ENCODE assay signal across 24 cellular contexts in the genomic region with DNA sequence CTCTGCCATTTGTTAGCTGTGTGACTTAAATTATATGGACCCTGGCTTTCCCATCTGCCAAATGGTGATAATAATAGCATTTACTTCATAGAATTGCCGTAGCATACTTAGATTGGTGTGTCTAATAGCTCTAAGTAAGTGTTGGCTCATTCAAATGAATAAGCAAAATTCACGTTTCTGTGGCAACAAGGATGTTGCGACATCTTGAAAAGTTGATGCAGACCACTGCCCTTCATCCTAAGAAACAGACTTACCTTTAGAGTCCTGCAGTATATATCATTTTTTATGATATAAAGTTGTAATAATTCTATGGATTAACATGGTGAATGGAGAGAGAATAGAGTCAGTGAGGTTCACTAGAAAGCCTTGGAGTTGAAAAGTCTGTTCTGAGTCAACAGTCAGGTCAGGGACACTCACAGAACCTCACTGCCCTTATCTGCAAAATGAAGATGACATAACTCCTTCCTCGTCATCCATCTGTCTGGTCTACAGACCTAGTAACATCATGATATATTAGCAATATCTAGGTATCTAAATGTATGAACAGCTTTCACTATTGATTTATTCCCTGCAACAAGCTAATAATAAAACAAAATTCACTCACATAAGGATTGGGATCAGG.
DNase-seq lines count a peak whose midpoint lies in the region; ATAC-seq, FAIRE-seq and TF ChIP-seq lines count a peak whose summit lies in the region.
"Had no signal": no experiment of that assay in that cellular context is flagged by ENCODE, and none has a peak within 500 bp of the region (broad histone marks: within the 10 kb centered on the region; RNA-seq: fewer than 3 reads in every experiment).

No MANE protein-coding gene starts in this region.

- H3K79me2 ChIP-seq in HepG2 (ENCODE audit: insufficient read depth, low read length): no peaks in the 10 kb centered on the region

- H3K36me3 ChIP-seq in HepG2 (replicated peaks in 1 of 2; ENCODE audit: control insufficient read depth in 1 of 2, insufficient read depth in 2 of 2, low read length in 2 of 2): no peaks in the 10 kb centered on the region
- no peaks in the 10 kb centered on the region for H3K36me3 ChIP-seq in right lobe of liver
- no peaks in the 10 kb centered on the region for H3K36me3 ChIP-seq in bronchial epithelial cell (ENCODE audit: control insufficient read depth, insufficient read depth, low read length)
- no peaks in the 10 kb centered on the region for H3K36me3 ChIP-seq in tibial nerve

- H3K9me3 ChIP-seq in HepG2 (ENCODE audit: low read length) (no peaks in the 10 kb centered on the region), right lobe of liver (no peaks in the 10 kb centered on the region), tibial nerve (no peaks in the 10 kb centered on the region)

- no peaks in the 10 kb centered on the region for H3K4me1 ChIP-seq in HepG2 (ENCODE audit: insufficient read depth, low read length)
- peaks cover 0 to 1% (median 0%) of the 10 kb centered on the region in 4 donors for H3K4me1 ChIP-seq in right lobe of liver
- H3K4me1 ChIP-seq in foreskin keratinocyte: peaks cover 36% of the 10 kb centered on the region
- peaks cover 0 to 3% (median 0%) of the 10 kb centered on the region in 4 donors for H3K4me1 ChIP-seq in tibial nerve

- intact Hi-C loops in HepG2 (cut with micrococcal nuclease; ENCODE audit: unreplicated experiment) (no loop called here), right lobe of liver (cut with DNase I) (no loop called here)

- CTCF ChIA-PET in HepG2 (lab: Yijun Ruan, JAX; ENCODE audit: low intra/inter-chr PET ratio, low total read pairs): no interaction called here

- ATAC-seq in HepG2: no peak
- no peak for ATAC-seq in right lobe of liver
- ATAC-seq in foreskin keratinocyte: peak; percentile 26
- ATAC-seq in GM19397 (IDR thresholded peaks at IDR 0.05; ENCODE audit: unreplicated experiment): no peak
- ATAC-seq: CD8-positive, alpha-beta T cell; HCT116; PC-3 had no signal

- H3K4me3 ChIP-seq in HepG2 (replicated peaks in 1 of 3; ENCODE audit: insufficient read depth in 1 of 3, low read depth in 2 of 3, low read length in 3 of 3) (no peak overlapping the region), right lobe of liver (no peak overlapping the region), bronchial epithelial cell (ENCODE audit: low read depth, low read length) (no peak overlapping the region), tibial nerve (no peak overlapping the region)

- FAIRE-seq in HepG2 (lab: Jason Lieb, UNC) (no peak), bronchial epithelial cell (lab: Jason Lieb, UNC) (no peak)
- FAIRE-seq: GM12892, HTR-8/SVneo had no signal

- no peak overlapping the region for H3K9ac ChIP-seq in HepG2 (ENCODE audit: insufficient read depth, low read depth, low read length)

- H3K27me3 ChIP-seq in HepG2 (ENCODE audit: control insufficient read depth in 1 of 2, insufficient read depth in 2 of 2, low read length in 2 of 2) (no peaks in the 10 kb centered on the region), right lobe of liver (no peaks in the 10 kb centered on the region), bronchial epithelial cell (ENCODE audit: control insufficient read depth, insufficient read depth, low read length) (no peaks in the 10 kb centered on the region), foreskin keratinocyte (no peaks in the 10 kb centered on the region), tibial nerve (no peaks in the 10 kb centered on the region)

- POLR2A ChIA-PET in HepG2 (lab: Yijun Ruan, JAX): no interaction called here

- no peak for DNase-seq in HepG2 (ENCODE audit: low spot score)
- DNase-seq in right lobe of liver: no peak
- DNase-seq in bronchial epithelial cell (ENCODE audit: low read depth): peak; percentile 58
- DNase-seq in foreskin keratinocyte: no peak
- no peak for DNase-seq in islet precursor cell
- no peak for DNase-seq in tibial nerve (ENCODE audit: low spot score in 2 of 2)
- DNase-seq: AML-193; C1 segment of cervical spinal cord; CD8-positive, alpha-beta T cell; DND-41; GOT3; Karpas-422; NCI-H1417; NCI-H1694 treated with DMSO at 0.1 percent for 48 hours; NCI-H2081 treated with DMSO at 0.1 percent for 48 hours; NCI-H2171 treated with DMSO at 0.1 percent for 48 hours; NCI-H446; NCI-H526 treated with DMSO at 0.1 percent for 48 hours; PC-3; Right ventricle myocardium superior had no signal

- TF ChIP-seq POLR2A in HepG2 (IDR thresholded peaks at IDR 0.05; ENCODE audit: insufficient read depth in 1 of 2, low read depth in 2 of 2, low read length in 2 of 2) (no peak), right lobe of liver (IDR thresholded peaks at IDR 0.05) (no peak), tibial nerve (IDR thresholded peaks at IDR 0.05) (no peak)

- H3K27ac ChIP-seq in HepG2 (ENCODE audit: extremely low read length, insufficient read depth, low read length) (no peak overlapping the region), right lobe of liver (no peak overlapping the region), foreskin keratinocyte (no peak overlapping the region), tibial nerve (no peak overlapping the region)

- TF ChIP-seq RAD21 in HepG2 (CRISPR knock-in tag; IDR thresholded peaks at IDR 0.05): no peak

- no TSS peak for BruUV-seq in HepG2 (replicated peaks; lab: Mats Ljungman, UMichigan)

- H4K20me1 ChIP-seq in HepG2 (ENCODE audit: insufficient read depth, low read length): no peaks in the 10 kb centered on the region

- no peak for TF ChIP-seq CTCF in HepG2 (CRISPR knock-in tag; IDR thresholded peaks at IDR 0.05)
- no peak for TF ChIP-seq CTCF in right lobe of liver (IDR thresholded peaks at IDR 0.05)
- no peak for TF ChIP-seq CTCF in bronchial epithelial cell (IDR thresholded peaks at IDR 0.05; ENCODE audit: insufficient read depth, low read length, severe bottlenecking)
- TF ChIP-seq CTCF in foreskin keratinocyte (conservative IDR thresholded peaks at IDR 0.05): no peak
- TF ChIP-seq CTCF in tibial nerve (IDR thresholded peaks at IDR 0.05): no peak

- in situ Hi-C loops in HepG2 (cut with HindIII; ENCODE audit: extremely low pct_ligation_motif_present, low pct_unique_long_range_greater_than_20kb): no loop called here

- no peak overlapping the region for H2AFZ ChIP-seq in HepG2 (ENCODE audit: low read length)

- WGBS in HepG2 (ENCODE audit: low lambda C conversion rate): 31% methylated on average over 4 of the region's 4 CpGs
- 56% methylated on average over 4 of the region's 4 CpGs for WGBS in right lobe of liver (ENCODE audit: insufficient coverage, low coverage, low lambda C conversion rate, missing lambda C conversion rate)
- WGBS in tibial nerve, 2 donors: 88 to 91% methylated on average over 4 of the region's 4 CpGs

- TF ChIP-seq EP300 in HepG2 (IDR thresholded peaks at IDR 0.05; ENCODE audit: low read depth in 2 of 2, low read length in 2 of 2) (no peak), HepG2 (CRISPR knock-in tag; IDR thresholded peaks at IDR 0.05; ENCODE audit: borderline replicate concordance) (no peak), tibial nerve (IDR thresholded peaks at IDR 0.05) (no peak)

- no peak overlapping the region for H3K4me2 ChIP-seq in HepG2 (ENCODE audit: low read depth, low read length)

TF ChIP-seq in HepG2, 621 proteins besides CTCF, POLR2A, EP300 and RAD21:
- TF ChIP-seq KLF16 (CRISPR knock-in tag; IDR thresholded peaks at IDR 0.05): no peak
- peak; percentile 85 for TF ChIP-seq CEBPB (IDR thresholded peaks at IDR 0.05; ENCODE audit: borderline replicate concordance, low read depth, low read length)
- no peak for TF ChIP-seq ZNF10 (CRISPR knock-in tag; IDR thresholded peaks at IDR 0.05; ENCODE audit: borderline replicate concordance, low read depth)
- no peak for TF ChIP-seq KLF13 (CRISPR knock-in tag; IDR thresholded peaks at IDR 0.05)
- no peak for TF ChIP-seq NFE2L1 (CRISPR knock-in tag; IDR thresholded peaks at IDR 0.05; ENCODE audit: borderline replicate concordance)
